Comparison of ENCODE assay signal across 10 cellular contexts in the genomic region with DNA sequence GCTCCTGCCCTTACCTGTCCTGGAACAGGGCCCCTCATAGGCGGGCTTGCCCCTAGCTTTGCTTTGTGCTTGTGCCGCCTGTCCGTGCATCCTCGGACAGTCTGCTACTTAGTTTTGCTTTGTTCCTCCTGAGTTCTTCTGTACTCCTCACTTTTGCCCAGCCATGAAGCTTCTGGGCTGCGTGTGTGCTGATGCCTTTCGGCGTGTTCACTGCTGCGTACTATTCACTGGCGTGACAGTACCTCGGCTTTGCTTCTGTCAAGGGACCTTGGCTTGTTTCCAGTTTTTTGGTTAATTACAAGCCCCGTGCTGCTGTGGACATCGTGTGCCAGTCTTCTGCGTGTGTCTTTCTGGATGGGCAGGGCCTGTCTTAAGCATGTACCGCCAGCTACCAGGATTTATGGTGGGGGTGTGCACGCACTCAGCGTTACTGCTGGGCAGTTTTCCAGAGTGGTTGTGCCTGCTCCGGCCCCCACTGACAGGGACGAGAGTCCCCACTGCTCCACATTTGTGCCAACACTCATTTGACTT. TPM values are rescaled to one million over a fixed set of nuclear protein-coding genes. Genes with fewer than 3 reads are reported as not detected.
DNase-seq lines count a peak whose midpoint lies in the region; ATAC-seq and TF ChIP-seq lines count a peak whose summit lies in the region.
"Had no signal": no experiment of that assay in that cellular context is flagged by ENCODE, and none has a peak within 500 bp of the region (broad histone marks: within the 10 kb centered on the region; RNA-seq: fewer than 3 reads in every experiment).

No MANE protein-coding gene starts in this region.

- peaks cover 32% of the 10 kb centered on the region for H3K4me1 Mint-ChIP-seq in activated naive CD8-positive, alpha-beta T cell (ENCODE audit: low read depth)
- peaks cover 23% of the 10 kb centered on the region for H3K4me1 Mint-ChIP-seq in activated naive CD8-positive, alpha-beta T cell treated with anti-CD3 and anti-CD28 coated beads for 36 hours
- peaks cover 24% of the 10 kb centered on the region for H3K4me1 Mint-ChIP-seq in activated T-helper 1 cell treated with anti-CD3 and anti-CD28 coated beads, Interleukin-12 subunit alpha, Interleukin-12 subunit beta, Interleukin-2, Interleukin-4 antibody, amounts not matched to agents 30 ng/mL and 10 ng/mL and 1 ng/mL, durations not matched to agents 14 hours and 24 hours and 36 hours (ENCODE audit: low read depth)

- H3K4me3 Mint-ChIP-seq in activated naive CD8-positive, alpha-beta T cell = peak overlapping the region; percentile 49
- H3K4me3 Mint-ChIP-seq in activated naive CD8-positive, alpha-beta T cell treated with anti-CD3 and anti-CD28 coated beads for 36 hours = no peak overlapping the region
- peak overlapping the region; percentile 90 for H3K4me3 Mint-ChIP-seq in activated T-helper 1 cell treated with anti-CD3 and anti-CD28 coated beads, Interleukin-12 subunit alpha, Interleukin-12 subunit beta, Interleukin-2, Interleukin-4 antibody, amounts not matched to agents 30 ng/mL and 10 ng/mL and 1 ng/mL, durations not matched to agents 14 hours and 24 hours and 36 hours

- H3K4me3 ChIP-seq in muscle layer of colon (ENCODE audit: low read depth in 1 of 2, low read length in 2 of 2) (peak overlapping the region in 1 of 2 donors; percentile 35), thoracic aorta (peak overlapping the region; percentile 27)

- no peaks in the 10 kb centered on the region for H3K27me3 ChIP-seq in muscle layer of colon (ENCODE audit: control insufficient read depth in 1 of 2, insufficient read depth in 2 of 2, low read length in 2 of 2)
- H3K27me3 ChIP-seq in thoracic aorta (replicated peaks; ENCODE audit: insufficient read depth) = no peaks in the 10 kb centered on the region

- no peak overlapping the region for H3K27ac Mint-ChIP-seq in activated naive CD8-positive, alpha-beta T cell
- no peak overlapping the region for H3K27ac Mint-ChIP-seq in activated naive CD8-positive, alpha-beta T cell treated with anti-CD3 and anti-CD28 coated beads for 36 hours
- H3K27ac Mint-ChIP-seq in activated T-helper 1 cell treated with anti-CD3 and anti-CD28 coated beads, Interleukin-12 subunit alpha, Interleukin-12 subunit beta, Interleukin-2, Interleukin-4 antibody, amounts not matched to agents 30 ng/mL and 10 ng/mL and 1 ng/mL, durations not matched to agents 14 hours and 24 hours and 36 hours = no peak overlapping the region

- H3K27me3 Mint-ChIP-seq in activated naive CD8-positive, alpha-beta T cell = no peaks in the 10 kb centered on the region
- H3K27me3 Mint-ChIP-seq in activated naive CD8-positive, alpha-beta T cell treated with anti-CD3 and anti-CD28 coated beads for 36 hours = no peaks in the 10 kb centered on the region
- H3K27me3 Mint-ChIP-seq in activated T-helper 1 cell treated with anti-CD3 and anti-CD28 coated beads, Interleukin-12 subunit alpha, Interleukin-12 subunit beta, Interleukin-2, Interleukin-4 antibody, amounts not matched to agents 30 ng/mL and 10 ng/mL and 1 ng/mL, durations not matched to agents 14 hours and 24 hours and 36 hours (ENCODE audit: insufficient read depth) = peaks cover 11% of the 10 kb centered on the region

- no peaks in the 10 kb centered on the region for H3K36me3 ChIP-seq in muscle layer of colon (ENCODE audit: insufficient read depth, low read length)
- no peaks in the 10 kb centered on the region for H3K36me3 ChIP-seq in thoracic aorta

- no peaks in the 10 kb centered on the region for H3K36me3 Mint-ChIP-seq in activated naive CD8-positive, alpha-beta T cell
- H3K36me3 Mint-ChIP-seq in activated naive CD8-positive, alpha-beta T cell treated with anti-CD3 and anti-CD28 coated beads for 36 hours = peaks cover 2% of the 10 kb centered on the region
- H3K36me3 Mint-ChIP-seq in activated T-helper 1 cell treated with anti-CD3 and anti-CD28 coated beads, Interleukin-12 subunit alpha, Interleukin-12 subunit beta, Interleukin-2, Interleukin-4 antibody, amounts not matched to agents 30 ng/mL and 10 ng/mL and 1 ng/mL, durations not matched to agents 14 hours and 24 hours and 36 hours (ENCODE audit: low read depth) = peaks cover 1% of the 10 kb centered on the region

- H3K9ac ChIP-seq in muscle layer of colon (ENCODE audit: low read length) = no peak overlapping the region

- H3K9me3 ChIP-seq in muscle layer of colon (ENCODE audit: low read length) (no peaks in the 10 kb centered on the region), thoracic aorta (no peaks in the 10 kb centered on the region)

- DNase-seq in activated naive CD8-positive, alpha-beta T cell treated with anti-CD3 and anti-CD28 coated beads for 36 hours = no peak
- no peak for DNase-seq in activated T-helper 1 cell treated with anti-CD3 and anti-CD28 coated beads, Interleukin-12 subunit alpha, Interleukin-12 subunit beta, Interleukin-2, Interleukin-4 antibody, amounts not matched to agents 30 ng/mL and 10 ng/mL and 1 ng/mL, durations not matched to agents 14 hours and 24 hours and 36 hours (ENCODE audit: low spot score)
- DNase-seq in thoracic aorta (ENCODE audit: low spot score) (no peak), LoVo (ENCODE audit: low spot score) (no peak), retina (no peak)
- DNase-seq: activated CD8-positive, alpha-beta memory T cell treated with anti-CD3 and anti-CD28 coated beads, Interleukin-2, amount 50 U/mL, for 4 hours; NCI-H2227 treated with DMSO at 0.1 percent for 48 hours had no signal

- peaks cover 29% of the 10 kb centered on the region for H3K4me1 ChIP-seq in muscle layer of colon (ENCODE audit: insufficient read depth, low read length)
- peaks cover 22 to 39% of the 10 kb centered on the region in 2 donors for H3K4me1 ChIP-seq in thoracic aorta (ENCODE audit: control insufficient read depth in 1 of 2, low read depth in 2 of 2)

- no peaks in the 10 kb centered on the region for H3K9me3 Mint-ChIP-seq in activated naive CD8-positive, alpha-beta T cell (ENCODE audit: low read depth)
- no peaks in the 10 kb centered on the region for H3K9me3 Mint-ChIP-seq in activated naive CD8-positive, alpha-beta T cell treated with anti-CD3 and anti-CD28 coated beads for 36 hours
- no peaks in the 10 kb centered on the region for H3K9me3 Mint-ChIP-seq in activated T-helper 1 cell treated with anti-CD3 and anti-CD28 coated beads, Interleukin-12 subunit alpha, Interleukin-12 subunit beta, Interleukin-2, Interleukin-4 antibody, amounts not matched to agents 30 ng/mL and 10 ng/mL and 1 ng/mL, durations not matched to agents 14 hours and 24 hours and 36 hours

- H3K27ac ChIP-seq in muscle layer of colon (ENCODE audit: low read depth, low read length) (peak overlapping the region; percentile 5), thoracic aorta (peak overlapping the region in 1 of 2 donors; percentile 40)

- intact Hi-C loops in activated T-helper 1 cell treated with anti-CD3 and anti-CD28 coated beads, Interleukin-12 subunit alpha, Interleukin-12 subunit beta, Interleukin-2, Interleukin-4 antibody, amounts not matched to agents 30 ng/mL and 10 ng/mL and 1 ng/mL, durations not matched to agents 14 hours and 24 hours and 36 hours (cut with micrococcal nuclease) = loop anchor here (2.0 to 10.0 kb wide), 2 partner anchors 36 to 522 kb away; partner anchors contain the start of gene AKT1

- TF ChIP-seq CTCF in thoracic aorta (IDR thresholded peaks at IDR 0.05) = no peak

- ATAC-seq in thoracic aorta (ENCODE audit: insufficient number of reproducible peaks, low FRiP score, low read depth) (no peak), HG02970 (IDR thresholded peaks at IDR 0.05; ENCODE audit: low FRiP score, unreplicated experiment) (no peak)

RNA-seq across cellular contexts. Expression of gene PACS2, which starts 2.5 kb away (rescaled TPM):
- total RNA-seq in activated naive CD8-positive, alpha-beta T cell treated with anti-CD3 and anti-CD28 coated beads for 36 hours = 10 to 100 TPM; 21.1 to 22.2 TPM
- total RNA-seq in activated T-helper 1 cell treated with anti-CD3 and anti-CD28 coated beads, Interleukin-12 subunit alpha, Interleukin-12 subunit beta, Interleukin-2, Interleukin-4 antibody, amounts not matched to agents 30 ng/mL and 10 ng/mL and 1 ng/mL, durations not matched to agents 14 hours and 24 hours and 36 hours = 28.2 and 32.3 TPM in 2 replicates
- 100 to 1,000 TPM in 1 of 2 donors, 10 to 100 TPM in 1; 80.4 to 125 TPM for total RNA-seq in thoracic aorta

RNA-seq across cellular contexts. Expression of gene BRF1, which starts 16.2 kb away (rescaled TPM):
- total RNA-seq in activated naive CD8-positive, alpha-beta T cell treated with anti-CD3 and anti-CD28 coated beads for 36 hours = 10 to 100 TPM; 21.9 to 22.8 TPM
- total RNA-seq in activated T-helper 1 cell treated with anti-CD3 and anti-CD28 coated beads, Interleukin-12 subunit alpha, Interleukin-12 subunit beta, Interleukin-2, Interleukin-4 antibody, amounts not matched to agents 30 ng/mL and 10 ng/mL and 1 ng/mL, durations not matched to agents 14 hours and 24 hours and 36 hours = 46.1 and 46.9 TPM in 2 replicates
- total RNA-seq in thoracic aorta = 10 to 100 TPM; 49.4 to 80.5 TPM
